20 cellular contexts compared by ENCODE assay signal in the genomic region with DNA sequence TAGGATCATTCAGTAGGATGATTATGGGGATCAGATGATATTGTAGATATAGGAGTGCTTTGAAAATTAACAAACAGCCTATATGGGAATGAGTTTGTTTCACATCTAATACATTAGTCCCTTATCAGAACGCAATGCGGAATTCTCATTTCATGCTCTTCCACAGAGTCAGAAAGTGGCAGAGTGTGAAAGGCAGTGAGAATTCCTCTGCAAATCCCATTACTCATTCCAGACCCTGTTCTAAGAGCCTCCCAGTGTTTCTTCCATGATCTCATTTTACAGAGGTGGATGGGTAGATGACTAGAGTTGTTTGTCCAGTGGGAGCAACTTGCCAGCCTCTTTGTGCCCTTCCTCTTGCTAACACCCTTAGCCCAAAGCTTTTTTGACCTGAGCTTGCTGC.
DNase-seq lines count a peak whose midpoint lies in the region; ATAC-seq, FAIRE-seq and TF ChIP-seq lines count a peak whose summit lies in the region.
"Had no signal": no experiment of that assay in that cellular context is flagged by ENCODE, and none has a peak within 500 bp of the region (broad histone marks: within the 10 kb centered on the region; RNA-seq: fewer than 3 reads in every experiment).

No MANE protein-coding gene starts in this region.

- H4K5ac ChIP-seq in mesendoderm (ENCODE audit: low read length): no peak overlapping the region

- H3K79me2 ChIP-seq in hepatocyte: no peaks in the 10 kb centered on the region
- no peaks in the 10 kb centered on the region for H3K79me2 ChIP-seq in mesendoderm (ENCODE audit: control insufficient read depth, insufficient read depth, low read length)
- no peaks in the 10 kb centered on the region for H3K79me2 ChIP-seq in smooth muscle cell (ENCODE audit: low read depth)

- H3K18ac ChIP-seq in mesendoderm (ENCODE audit: low read length): no peak overlapping the region

- H2AFZ ChIP-seq in hepatocyte (no peak overlapping the region), smooth muscle cell (ENCODE audit: low read depth) (no peak overlapping the region)

- H3K9me3 Mint-ChIP-seq in stimulated activated memory B cell treated with anti-CD40 and anti-IgM and Interleukin-4, amounts not matched to agents 10 μg/mL and 1 μg/mL and 100 μg/mL, for 72 hours: peaks cover 5% of the 10 kb centered on the region
- H3K9me3 Mint-ChIP-seq: H9 had no signal

- no peaks in the 10 kb centered on the region for H3K79me1 ChIP-seq in mesendoderm (ENCODE audit: low read length)

- no peak for ATAC-seq in stimulated activated memory B cell treated with anti-CD40 and anti-IgM and Interleukin-4, amounts not matched to agents 10 μg/mL and 1 μg/mL and 100 μg/mL, for 72 hours
- ATAC-seq in GM19452 (IDR thresholded peaks at IDR 0.05; ENCODE audit: unreplicated experiment): no peak
- no peak for ATAC-seq in HG03520 (IDR thresholded peaks at IDR 0.05; ENCODE audit: unreplicated experiment)
- ATAC-seq: A549 had no signal

- H3K36me3 ChIP-seq in hepatocyte (replicated peaks; ENCODE audit: insufficient read depth, low read depth) (no peaks in the 10 kb centered on the region), mesendoderm (ENCODE audit: control insufficient read depth, insufficient read depth, low read length) (no peaks in the 10 kb centered on the region), smooth muscle cell (ENCODE audit: low read depth) (no peaks in the 10 kb centered on the region)

- H3K4me3 Mint-ChIP-seq in stimulated activated memory B cell treated with anti-CD40 and anti-IgM and Interleukin-4, amounts not matched to agents 10 μg/mL and 1 μg/mL and 100 μg/mL, for 72 hours: no peak overlapping the region
- H3K4me3 Mint-ChIP-seq: CD4-positive, alpha-beta T cell; H9 had no signal

- no peak overlapping the region for H2BK120ac ChIP-seq in mesendoderm (ENCODE audit: low read depth, low read length)

- H3K27me3 Mint-ChIP-seq in stimulated activated memory B cell treated with anti-CD40 and anti-IgM and Interleukin-4, amounts not matched to agents 10 μg/mL and 1 μg/mL and 100 μg/mL, for 72 hours: no peaks in the 10 kb centered on the region
- H3K27me3 Mint-ChIP-seq: CD4-positive, alpha-beta T cell had no signal

- H2AK5ac ChIP-seq in mesendoderm (ENCODE audit: low read length): no peak overlapping the region

- no peak for TF ChIP-seq CTCF in hepatocyte (IDR thresholded peaks at IDR 0.05; ENCODE audit: poor library complexity)
- no peak for TF ChIP-seq CTCF in smooth muscle cell (IDR thresholded peaks at IDR 0.05; ENCODE audit: borderline replicate concordance, insufficient read depth, poor library complexity, severe bottlenecking)

- peak overlapping the region; percentile 48 for H3K27ac ChIP-seq in hepatocyte
- no peak overlapping the region for H3K27ac ChIP-seq in mesendoderm (ENCODE audit: low read depth, low read length)
- peak overlapping the region; percentile 69 for H3K27ac ChIP-seq in smooth muscle cell (ENCODE audit: low read depth)
- H3K27ac ChIP-seq: 22Rv1, A549, C4-2B, HL-60 had no signal

- no peak overlapping the region for H3K23ac ChIP-seq in mesendoderm (ENCODE audit: low read length)

- H3K4me1 Mint-ChIP-seq in stimulated activated memory B cell treated with anti-CD40 and anti-IgM and Interleukin-4, amounts not matched to agents 10 μg/mL and 1 μg/mL and 100 μg/mL, for 72 hours: no peaks in the 10 kb centered on the region
- H3K4me1 Mint-ChIP-seq: H9 had no signal

- H4K8ac ChIP-seq in mesendoderm (ENCODE audit: low read depth, low read length): no peak overlapping the region

- H3K9me3 ChIP-seq in hepatocyte (ENCODE audit: low read depth) (no peaks in the 10 kb centered on the region), smooth muscle cell (replicated peaks; ENCODE audit: low read depth) (no peaks in the 10 kb centered on the region)
- H3K9me3 ChIP-seq: A549, Caco-2 had no signal

- 68% methylated on average over 2 of the region's 2 CpGs for WGBS in hepatocyte (ENCODE audit: low lambda C conversion rate, missing lambda C conversion rate)
- WGBS in mesendoderm (ENCODE audit: extremely low coverage, insufficient coverage, low lambda C conversion rate): no CpG with 5 or more reads among the region's 2 CpGs
- 42% methylated on average over 2 of the region's 2 CpGs for WGBS in smooth muscle cell (ENCODE audit: low lambda C conversion rate)

- H2BK15ac ChIP-seq in mesendoderm (replicated peaks; ENCODE audit: low read depth): no peak overlapping the region

- H3K4me2 ChIP-seq in hepatocyte (peak overlapping the region; percentile 34), mesendoderm (ENCODE audit: low read length) (no peak overlapping the region), smooth muscle cell (peak overlapping the region; percentile 70)
- H3K4me2 ChIP-seq: A549 had no signal

- no peaks in the 10 kb centered on the region for H3K36me3 Mint-ChIP-seq in stimulated activated memory B cell treated with anti-CD40 and anti-IgM and Interleukin-4, amounts not matched to agents 10 μg/mL and 1 μg/mL and 100 μg/mL, for 72 hours

- peak; percentile 31 for DNase-seq in RCC 7860 (ENCODE audit: low spot score)
- DNase-seq in hepatocyte (ENCODE audit: low spot score): no peak
- peak; percentile 67 for DNase-seq in mesendoderm
- DNase-seq in smooth muscle cell (lab: John Stamatoyannopoulos, UW; ENCODE audit: unreplicated experiment): no peak
- DNase-seq: AML-193; Caco-2; CD4-positive, alpha-beta T cell; GDM1; H9 had no signal

- no peak overlapping the region for H3K56ac ChIP-seq in mesendoderm (ENCODE audit: low read length)

- no peak overlapping the region for H3K4ac ChIP-seq in mesendoderm (ENCODE audit: low read depth, low read length)

- no peak overlapping the region for H2BK5ac ChIP-seq in mesendoderm (ENCODE audit: low read length)

- no peak overlapping the region for H3K9ac ChIP-seq in mesendoderm (ENCODE audit: low read length)
- no peak overlapping the region for H3K9ac ChIP-seq in smooth muscle cell (ENCODE audit: low read depth)

- H3K27me3 ChIP-seq in hepatocyte: no peaks in the 10 kb centered on the region
- no peaks in the 10 kb centered on the region for H3K27me3 ChIP-seq in mesendoderm (ENCODE audit: insufficient read depth, low read length, poor library complexity)
- no peaks in the 10 kb centered on the region for H3K27me3 ChIP-seq in smooth muscle cell (ENCODE audit: low read depth)

- H4K20me1 ChIP-seq in hepatocyte (ENCODE audit: insufficient read depth, poor library complexity, severe bottlenecking) (no peaks in the 10 kb centered on the region), smooth muscle cell (ENCODE audit: low read depth) (no peaks in the 10 kb centered on the region)

- H3K27ac Mint-ChIP-seq in stimulated activated memory B cell treated with anti-CD40 and anti-IgM and Interleukin-4, amounts not matched to agents 10 μg/mL and 1 μg/mL and 100 μg/mL, for 72 hours: no peak overlapping the region
- H3K27ac Mint-ChIP-seq: CD4-positive, alpha-beta T cell; H9 had no signal

- no peak for FAIRE-seq in RCC 7860 (lab: Jason Lieb, UNC)
- FAIRE-seq: A549, D721Med, GM12892, GM18507, H1 had no signal

- H3K4me1 ChIP-seq in hepatocyte (ENCODE audit: insufficient read depth) (peaks cover 9% of the 10 kb centered on the region), mesendoderm (ENCODE audit: control insufficient read depth, low read depth, low read length) (no peaks in the 10 kb centered on the region), smooth muscle cell (ENCODE audit: low read depth) (peaks cover 8% of the 10 kb centered on the region)
- H3K4me1 ChIP-seq: A549, Caco-2 had no signal

- H3F3A ChIP-seq in smooth muscle cell (ENCODE audit: low read depth): no peaks in the 10 kb centered on the region

- H3K4me3 ChIP-seq in hepatocyte (no peak overlapping the region), mesendoderm (ENCODE audit: low read length) (no peak overlapping the region), smooth muscle cell (no peak overlapping the region)
- H3K4me3 ChIP-seq: A549 had no signal

- H3K9me2 ChIP-seq in hepatocyte (replicated peaks; ENCODE audit: insufficient read depth): no peaks in the 10 kb centered on the region

Comparison
In these comparisons a context has a peak if more than half of its experiments do, and no peak if none do; other contexts are left out.
1. DNase-seq: peak in RCC 7860 (single experiment) and mesendoderm (single experiment); none in hepatocyte (single experiment) and smooth muscle cell (single experiment).